ENCODE assay signal across 8 cellular contexts in the genomic region with DNA sequence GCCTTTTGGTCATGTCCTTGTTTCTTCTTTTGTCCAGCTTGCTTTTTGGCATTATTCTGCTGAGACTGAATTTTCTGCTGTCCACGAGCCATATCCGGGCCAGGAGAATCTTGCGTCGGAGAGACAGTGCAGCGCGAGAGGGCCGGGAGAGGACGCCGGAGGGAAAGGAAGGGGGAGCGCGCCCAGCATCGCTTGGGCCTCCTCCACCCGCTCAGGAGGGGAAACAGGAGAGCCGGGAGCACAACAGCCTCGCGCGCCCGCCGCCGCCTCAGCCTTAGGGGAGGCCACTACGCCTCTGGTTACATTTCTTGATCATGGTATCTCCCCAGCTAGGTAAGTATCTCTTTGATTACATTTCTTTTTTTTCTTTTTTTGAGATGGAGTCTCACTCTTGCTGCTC. TPM values are rescaled to one million over a fixed set of nuclear protein-coding genes. Genes with fewer than 3 reads are reported as not detected.
A peak's percentile ranks its signal among the peaks of the same experiment; 100 is the strongest.
DNase-seq lines count a peak whose midpoint lies in the region; ATAC-seq and TF ChIP-seq lines count a peak whose summit lies in the region.

No MANE protein-coding gene starts in this region.

- peak overlapping the region; percentile 40 for H3K9ac ChIP-seq in ES-I3 (ENCODE audit: low read depth, low read length)

- 0 out of 2 replicates have a peak overlapping the region, but pooled peaks have one; percentile 57 for H3K27ac Mint-ChIP-seq in WTC11

- intact Hi-C loops in posterior vena cava (cut with DNase I): no loop called here

- H3K27ac ChIP-seq in cardiac muscle cell: no peak overlapping the region

- CTCF ChIA-PET in WTC11 (lab: Charles Lee): interaction anchor here (1.0 to 1.4 kb wide), 2 partner anchors 11 to 18 kb away, joined by 3 to 5 read pairs; no protein-coding TSS in a partner anchor

- POLR2A ChIA-PET in WTC11 (lab: Charles Lee): interaction anchor here (0.5 to 0.7 kb wide), 2 partner anchors 19 to 122 kb away, joined by 3 read pairs; no protein-coding TSS in a partner anchor

- peaks cover 9% of the 10 kb centered on the region for H3K9me3 Mint-ChIP-seq in WTC11

- H3K27me3 ChIP-seq in cardiac muscle cell: no peaks in the 10 kb centered on the region

- peak overlapping the region; percentile 55 for H3K4me3 Mint-ChIP-seq in WTC11

- no peaks in the 10 kb centered on the region for H3K36me3 ChIP-seq in ES-I3 (ENCODE audit: insufficient read depth, low read length)
- H3K36me3 ChIP-seq in cardiac muscle cell: no peaks in the 10 kb centered on the region

- DNase-seq in WTC11 (ENCODE audit: low spot score) (peak; percentile 70), cardiac muscle cell (ENCODE audit: low read depth in 1 of 2, low spot score in 1 of 2) (peak; percentile 17 to 38), posterior vena cava (ENCODE audit: low spot score) (peak; percentile 78), HUDEP-2 (lab: John Stamatoyannopoulos, UW; ENCODE audit: unreplicated experiment in 76 of 76) (no peak), NCI-H82 treated with DMSO at 0.1 percent for 48 hours (lab: John Stamatoyannopoulos, UW; ENCODE audit: unreplicated experiment) (no peak)

- H3K4me1 ChIP-seq in ES-I3 (ENCODE audit: insufficient read depth, low read length) (no peaks in the 10 kb centered on the region; the same call in 1 of the 2 replicates), cardiac muscle cell (ENCODE audit: low read depth) (no peaks in the 10 kb centered on the region)

- H3K9me3 ChIP-seq in ES-I3 (ENCODE audit: control insufficient read depth, insufficient read depth, low read length) (no peaks in the 10 kb centered on the region), cardiac muscle cell (ENCODE audit: low read depth) (no peaks in the 10 kb centered on the region)

- peaks cover 6% of the 10 kb centered on the region for H3K4me1 Mint-ChIP-seq in WTC11

- ATAC-seq in WTC11 (peak; percentile 98), GM21717 (IDR thresholded peaks at IDR 0.05; ENCODE audit: unreplicated experiment) (no peak), GM19395 (IDR thresholded peaks at IDR 0.05; ENCODE audit: unreplicated experiment) (no peak)

- peaks cover 6% of the 10 kb centered on the region for H3K36me3 Mint-ChIP-seq in WTC11

- peaks cover 4% of the 10 kb centered on the region for H3K27me3 Mint-ChIP-seq in WTC11 (ENCODE audit: low read depth)

- no peak overlapping the region for H3K4me3 ChIP-seq in cardiac muscle cell

- no peak for TF ChIP-seq CTCF in WTC11 (IDR thresholded peaks at IDR 0.05)
- no peak for TF ChIP-seq CTCF in cardiac muscle cell (IDR thresholded peaks at IDR 0.05; ENCODE audit: low read depth, low read length)

TF ChIP-seq in WTC11, 78 proteins besides CTCF, POLR2A, EP300 and RAD21:
- no peak for TF ChIP-seq ZNF671 (CRISPR knock-in tag; IDR thresholded peaks at IDR 0.05)

RNA-seq across cellular contexts. Expression of a gene that starts 7.4 kb away (rescaled TPM):
- total RNA-seq in WTC11 (2021) (30.2 to 31.6 TPM (median 30.7 TPM) in 3 replicates), cardiac muscle cell (36.4 and 56.6 TPM in 2 replicates), posterior vena cava (100 to 1,000 TPM in 1 of 2 donors, 10 to 100 TPM in 1; 91.5 to 109 TPM)
- polyA plus RNA-seq in cardiac muscle cell: 93.1 and 98.2 TPM in 2 replicates

Comparison
In these comparisons a context has a peak if more than half of its experiments do, and no peak if none do; other contexts are left out.
1. DNase-seq: peak in WTC11 (single experiment), cardiac muscle cell (2 of 2) and posterior vena cava (single experiment); none in HUDEP-2 (0 of 76) and NCI-H82 treated with DMSO at 0.1 percent for 48 hours (single experiment).